Comparison of ENCODE assay signal across 2 cellular contexts in genomic region chr5:165258188-165258855, GRCh38.
A peak's percentile ranks its signal among the peaks of the same experiment; 100 is the strongest.
TF ChIP-seq lines count a peak whose summit lies in the region.

No MANE protein-coding gene starts in this region.

TF ChIP-seq in GM23338, 12 proteins besides CTCF, POLR2A, EP300 and RAD21 (continued from another document):
- no peak for TF ChIP-seq ZNF114 (CRISPR knock-in tag; IDR thresholded peaks at IDR 0.05)
- no peak for TF ChIP-seq EZH2 (IDR thresholded peaks at IDR 0.05; ENCODE audit: low read depth, unreplicated experiment)
- no peak for TF ChIP-seq ZNF462 (CRISPR knock-in tag; IDR thresholded peaks at IDR 0.05)

TF ChIP-seq in SK-N-SH, 30 proteins besides CTCF, POLR2A, EP300 and RAD21 (continued from another document):
- TF ChIP-seq SMC3 (IDR thresholded peaks at IDR 0.05; ENCODE audit: low read depth, low read length) (peak; percentile 8; the same call in 1 of the 2 replicates), RFX5 (IDR thresholded peaks at IDR 0.05; ENCODE audit: low read length) (peak; percentile 96), TAF1 (IDR thresholded peaks at IDR 0.05; ENCODE audit: borderline replicate concordance, low read depth, low read length) (no peak), FOXJ3 (CRISPR knock-in tag; IDR thresholded peaks at IDR 0.05) (peak; percentile 98), PBX3 (IDR thresholded peaks at IDR 0.05) (peak; percentile 14; the same call in 1 of the 2 replicates), NRF1 (IDR thresholded peaks at IDR 0.05; ENCODE audit: low read depth, low read length) (no peak), EZH2phosphoT487 (IDR thresholded peaks at IDR 0.05; ENCODE audit: borderline replicate concordance, low read depth) (no peak), TCF12 (IDR thresholded peaks at IDR 0.05) (peak; percentile 74), JUND (IDR thresholded peaks at IDR 0.05) (no peak), FOXM1 (IDR thresholded peaks at IDR 0.05; ENCODE audit: low read depth) (no peak), NFIC (IDR thresholded peaks at IDR 0.05; ENCODE audit: borderline replicate concordance) (no peak)
